ENCODE assay signal across 10 cellular contexts in the genomic region with DNA sequence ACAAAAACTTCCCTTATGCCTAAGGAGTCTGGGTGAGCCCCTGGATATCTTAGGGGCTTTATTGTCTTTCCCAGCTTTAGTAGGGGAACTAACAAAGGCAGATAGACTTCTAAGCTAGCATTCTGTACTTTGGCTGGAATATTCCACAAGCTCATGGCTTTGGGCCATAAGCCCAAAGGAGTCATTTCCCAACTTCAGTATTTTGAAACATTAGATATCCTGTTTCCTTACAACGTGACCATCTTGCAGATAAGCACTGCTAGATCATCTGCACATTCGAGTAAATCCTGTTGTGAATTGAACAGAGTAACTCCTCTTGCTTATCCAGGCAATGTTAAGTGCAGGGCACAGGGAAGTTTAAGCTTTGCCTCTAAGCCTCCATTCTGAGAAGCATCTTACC.
A peak's percentile ranks its signal among the peaks of the same experiment; 100 is the strongest.
DNase-seq lines count a peak whose midpoint lies in the region; ATAC-seq and TF ChIP-seq lines count a peak whose summit lies in the region.
"Had no signal": no experiment of that assay in that cellular context is flagged by ENCODE, and none has a peak within 500 bp of the region (broad histone marks: within the 10 kb centered on the region; RNA-seq: fewer than 3 reads in every experiment).

No MANE protein-coding gene starts in this region.

- 18% methylated on average over 2 of the region's 2 CpGs for WGBS in smooth muscle cell (ENCODE audit: low lambda C conversion rate)

- H3K9ac ChIP-seq in smooth muscle cell (ENCODE audit: low read depth): no peak overlapping the region

- no peak for TF ChIP-seq CTCF in brain microvascular endothelial cell (IDR thresholded peaks at IDR 0.05; ENCODE audit: low read depth, low read length, missing control alignments)
- no peak for TF ChIP-seq CTCF in smooth muscle cell (IDR thresholded peaks at IDR 0.05; ENCODE audit: borderline replicate concordance, insufficient read depth, poor library complexity, severe bottlenecking)
- no peak for TF ChIP-seq CTCF in WERI-Rb-1 (IDR thresholded peaks at IDR 0.05; ENCODE audit: low read depth, low read length)

- H3K4me3 ChIP-seq in brain microvascular endothelial cell (ENCODE audit: low read depth, low read length): no peak overlapping the region
- H3K4me3 ChIP-seq in smooth muscle cell: no peak overlapping the region
- H3K4me3 ChIP-seq in WERI-Rb-1 (ENCODE audit: low read depth, low read length): no peak overlapping the region

- H3K9me3 ChIP-seq in smooth muscle cell (replicated peaks; ENCODE audit: low read depth): no peaks in the 10 kb centered on the region
- H3K9me3 ChIP-seq in WERI-Rb-1 (ENCODE audit: severe bottlenecking): no peaks in the 10 kb centered on the region

- H3K4me2 ChIP-seq in smooth muscle cell: peak overlapping the region; percentile 64

- DNase-seq in GM03348 (ENCODE audit: low spot score) (peak; percentile 75), brain microvascular endothelial cell (peak; percentile 73), hepatic stellate cell (ENCODE audit: low spot score) (peak; percentile 55), smooth muscle cell (lab: John Stamatoyannopoulos, UW; ENCODE audit: unreplicated experiment) (no peak), NCI-H524 treated with DMSO at 0.1 percent for 48 hours (lab: John Stamatoyannopoulos, UW) (no peak), substantia nigra (lab: John Stamatoyannopoulos, UW) (no peak), WERI-Rb-1 (no peak)
- DNase-seq: activated B cell treated with CpG ODN at 0.5 μM for 24 hours, NCI-H510A had no signal

- in situ Hi-C loops in brain microvascular endothelial cell (cut with HindIII; ENCODE audit: low pct_ligation_motif_present, low sequenced_read_pairs): no loop called here

- H3F3A ChIP-seq in smooth muscle cell (ENCODE audit: low read depth): peaks cover 38% of the 10 kb centered on the region

- H4K20me1 ChIP-seq in smooth muscle cell (ENCODE audit: low read depth): no peaks in the 10 kb centered on the region

- H3K27ac ChIP-seq in brain microvascular endothelial cell (peak overlapping the region; percentile 47), smooth muscle cell (ENCODE audit: low read depth) (peak overlapping the region; percentile 83), substantia nigra (ENCODE audit: low read depth, low read length, poor library complexity, severe bottlenecking) (no peak overlapping the region), WERI-Rb-1 (no peak overlapping the region)

- peaks cover 40% of the 10 kb centered on the region for H3K4me1 ChIP-seq in smooth muscle cell (ENCODE audit: low read depth)

- H3K27me3 ChIP-seq in brain microvascular endothelial cell (replicated peaks) (no peaks in the 10 kb centered on the region), smooth muscle cell (ENCODE audit: low read depth) (no peaks in the 10 kb centered on the region), WERI-Rb-1 (ENCODE audit: insufficient read depth, low read depth, severe bottlenecking) (peaks cover 7% of the 10 kb centered on the region)

- no peak overlapping the region for H2AFZ ChIP-seq in smooth muscle cell (ENCODE audit: low read depth)

- H3K36me3 ChIP-seq in brain microvascular endothelial cell (replicated peaks) (peaks cover 11% of the 10 kb centered on the region), smooth muscle cell (ENCODE audit: low read depth) (no peaks in the 10 kb centered on the region), WERI-Rb-1 (peaks cover 20% of the 10 kb centered on the region)

- peaks cover 21% of the 10 kb centered on the region for H3K79me2 ChIP-seq in smooth muscle cell (ENCODE audit: low read depth)

- ATAC-seq in GM21619 (IDR thresholded peaks at IDR 0.05; ENCODE audit: unreplicated experiment): no peak

Comparison
In these comparisons a context has a peak if more than half of its experiments do, and no peak if none do; other contexts are left out.
1. DNase-seq: peak in GM03348 (single experiment), brain microvascular endothelial cell (single experiment) and hepatic stellate cell (single experiment); none in smooth muscle cell (single experiment), NCI-H524 treated with DMSO at 0.1 percent for 48 hours (single experiment), substantia nigra (0 of 49) and WERI-Rb-1 (single experiment).
2. H3K27ac ChIP-seq: peak in brain microvascular endothelial cell (single experiment) and smooth muscle cell (single experiment); none in substantia nigra (single experiment) and WERI-Rb-1 (single experiment).